Comparison of ENCODE assay signal across 23 cellular contexts in genomic region chr12:99069371-99069770, GRCh38.
"Had no signal": no experiment of that assay in that cellular context is flagged by ENCODE, and none has a peak within 500 bp of the region (broad histone marks: within the 10 kb centered on the region; RNA-seq: fewer than 3 reads in every experiment).

No MANE protein-coding gene starts in this region.

- H3K4me3 ChIP-seq: colonic mucosa, esophagus squamous epithelium, gastrocnemius medialis, heart right ventricle, left lung, lower lobe of right lung, mucosa of descending colon had no signal

- ATAC-seq: effector memory CD8-positive, alpha-beta T cell; esophagus mucosa; gastrocnemius medialis; heart right ventricle; left cardiac atrium; left lung; left ventricle myocardium superior; lower lobe of right lung; mucosa of descending colon had no signal

- H3K27me3 ChIP-seq: colonic mucosa, gastrocnemius medialis, heart right ventricle, left lung had no signal

- DNase-seq: colonic mucosa; cortex of kidney; effector CD8-positive, alpha-beta T cell; effector memory CD8-positive, alpha-beta T cell; endodermal cell; erythroblast; esophagus squamous epithelium; foreskin fibroblast; foreskin melanocyte; gastrocnemius medialis; glutamatergic neuron; head of caudate nucleus; heart right ventricle; hippocampal formation; left cardiac atrium; left lung; left ventricle myocardium superior; lower lobe of right lung; mesenchymal stem cell; mucosa of descending colon; naive B cell had no signal

- H3K27ac ChIP-seq: colonic mucosa, epithelial cell of prostate, esophagus squamous epithelium, gastrocnemius medialis, heart right ventricle, left lung, lower lobe of right lung had no signal

- H3K36me3 ChIP-seq: colonic mucosa, esophagus squamous epithelium, gastrocnemius medialis, heart right ventricle, left lung, lower lobe of right lung had no signal

- H3K9me3 ChIP-seq: colonic mucosa, esophagus squamous epithelium, gastrocnemius medialis, heart right ventricle, left lung, lower lobe of right lung, mucosa of descending colon had no signal
